8 cellular contexts compared by ENCODE assay signal in the genomic region with DNA sequence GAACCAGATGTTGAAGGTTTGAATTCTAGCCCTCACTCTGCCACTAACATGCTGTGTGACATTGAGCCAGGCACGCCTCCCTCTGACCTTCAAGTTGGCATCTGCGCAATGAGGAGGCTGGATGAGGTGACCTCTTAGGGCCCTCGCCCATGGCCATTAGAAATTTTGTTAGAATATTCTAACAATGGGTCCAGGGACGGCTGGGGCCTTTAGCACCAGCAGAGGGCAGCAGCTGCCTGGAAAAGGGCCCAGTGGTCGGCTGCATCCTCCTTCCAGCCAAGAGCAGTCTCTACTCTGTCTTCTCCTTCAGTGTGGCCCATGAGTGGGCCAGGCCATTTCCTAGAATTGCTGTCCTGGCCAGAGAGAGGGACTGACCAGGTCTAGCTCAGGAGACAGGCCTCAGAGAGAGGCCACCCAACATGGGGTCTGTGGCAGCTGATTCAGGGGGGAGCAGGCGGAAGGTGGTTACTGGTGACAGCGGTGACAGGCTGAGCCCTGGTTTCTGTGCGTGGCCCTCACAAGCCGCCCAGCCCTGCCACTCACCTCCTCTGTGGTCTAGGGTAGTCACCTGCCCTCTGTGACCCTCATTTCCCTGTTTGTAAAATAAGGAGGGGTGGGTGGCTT.
DNase-seq lines count a peak whose midpoint lies in the region; ATAC-seq, FAIRE-seq and TF ChIP-seq lines count a peak whose summit lies in the region.

No MANE protein-coding gene starts in this region.

- H3K27me3 ChIP-seq in astrocyte (ENCODE audit: insufficient read depth, low read length) = no peaks in the 10 kb centered on the region

- H3K27ac Mint-ChIP-seq in astrocyte (ENCODE audit: unreplicated experiment) = no peak overlapping the region

- H3K4me2 ChIP-seq in astrocyte (ENCODE audit: low read length) = no peak overlapping the region

- H3K27me3 Mint-ChIP-seq in astrocyte (ENCODE audit: low read depth, unreplicated experiment) = no peaks in the 10 kb centered on the region

- H3K79me2 ChIP-seq in astrocyte (ENCODE audit: insufficient read depth, low read length) = no peaks in the 10 kb centered on the region

- no peak overlapping the region for H3K4me3 Mint-ChIP-seq in astrocyte (ENCODE audit: unreplicated experiment)

- no peaks in the 10 kb centered on the region for H3K9me3 Mint-ChIP-seq in astrocyte (ENCODE audit: unreplicated experiment)

- no peak overlapping the region for H3K4me3 ChIP-seq in astrocyte (ENCODE audit: insufficient read depth, low read depth, low read length)

- H3K4me1 Mint-ChIP-seq in astrocyte (ENCODE audit: low read depth, unreplicated experiment) = peaks cover 1% of the 10 kb centered on the region

- TF ChIP-seq CTCF in astrocyte (IDR thresholded peaks at IDR 0.05; ENCODE audit: insufficient read depth, low read depth, low read length) (peak; percentile 71), omental fat pad (IDR thresholded peaks at IDR 0.05) (no peak)

- DNase-seq in Ammon's horn (ENCODE audit: low spot score) (peak; percentile 63), GM18507 (ENCODE audit: extremely low spot score, insufficient read length, low read depth) (peak; percentile 23), NOMO-1 treated with DMSO at 0.1 percent for 48 hours (lab: John Stamatoyannopoulos, UW; ENCODE audit: unreplicated experiment) (peak; percentile 14), astrocyte (ENCODE audit: low read depth) (no peak), iPS-NIHi7 (ENCODE audit: extremely low spot score) (peak; percentile 81), omental fat pad (ENCODE audit: low spot score) (no peak)
- DNase-seq in stimulated activated CD4-positive, alpha-beta T cell treated with anti-CD3 and anti-CD28 coated beads, Interleukin-4, amount 100 ng/mL, for 48 hours (ENCODE audit: low read depth in 2 of 2) = peak; percentile 5 to 14

- H3K9me3 ChIP-seq in astrocyte (ENCODE audit: insufficient read depth, low read depth, low read length) = no peaks in the 10 kb centered on the region

- no peak overlapping the region for H3K9ac ChIP-seq in astrocyte (ENCODE audit: low read length)

- H3K27ac ChIP-seq in astrocyte (ENCODE audit: low read depth, low read length) = no peak overlapping the region

- H4K20me1 ChIP-seq in astrocyte (ENCODE audit: insufficient read depth, low read length) = peaks cover 12% of the 10 kb centered on the region

- no peaks in the 10 kb centered on the region for H3K4me1 ChIP-seq in astrocyte (ENCODE audit: insufficient read depth, low read length)

- peaks cover 2% of the 10 kb centered on the region for H3K36me3 Mint-ChIP-seq in astrocyte (ENCODE audit: low read depth, unreplicated experiment)

- ATAC-seq in GM21515 (IDR thresholded peaks at IDR 0.05; ENCODE audit: unreplicated experiment) (no peak), omental fat pad (ENCODE audit: low FRiP score) (no peak)

- H3K36me3 ChIP-seq in astrocyte (ENCODE audit: insufficient read depth, low read length) = no peaks in the 10 kb centered on the region

- no peak overlapping the region for H2AFZ ChIP-seq in astrocyte (ENCODE audit: low read depth, low read length)

- FAIRE-seq in GM18507 (lab: Jason Lieb, UNC) (no peak), astrocyte (lab: Jason Lieb, UNC) (no peak)

Comparison
In these comparisons a context has a peak if more than half of its experiments do, and no peak if none do; other contexts are left out.
1. DNase-seq: peak in Ammon's horn (single experiment), GM18507 (single experiment), NOMO-1 treated with DMSO at 0.1 percent for 48 hours (single experiment), iPS-NIHi7 (single experiment) and stimulated activated CD4-positive, alpha-beta T cell treated with anti-CD3 and anti-CD28 coated beads, Interleukin-4, amount 100 ng/mL, for 48 hours (2 of 2); none in astrocyte (single experiment) and omental fat pad (single experiment).